ENCODE assay signal across 34 cellular contexts in the genomic region with DNA sequence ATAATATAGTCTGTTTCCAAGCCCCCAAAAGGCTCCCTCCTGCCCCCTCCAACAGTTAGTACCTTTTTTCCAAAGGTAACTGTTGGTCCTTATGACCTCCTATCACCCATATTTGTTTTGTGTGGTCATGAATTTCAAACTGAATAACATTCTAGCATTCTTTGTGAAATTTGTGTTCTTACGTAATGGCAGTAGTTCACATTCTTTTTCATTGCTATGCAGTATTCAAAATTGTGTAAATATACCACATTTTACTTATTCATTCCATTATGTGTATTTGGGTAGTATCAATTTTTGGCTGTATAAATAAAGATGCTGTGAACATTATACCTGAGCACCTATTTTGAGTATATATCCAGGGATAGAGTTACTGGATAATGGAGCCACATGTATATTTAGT.
"Had no signal": no experiment of that assay in that cellular context is flagged by ENCODE, and none has a peak within 500 bp of the region (broad histone marks: within the 10 kb centered on the region; RNA-seq: fewer than 3 reads in every experiment).

No MANE protein-coding gene starts in this region.

- FAIRE-seq: astrocyte, TTC549 had no signal

- H3K9me3 ChIP-seq: adrenal gland, body of pancreas, breast epithelium had no signal

- ATAC-seq: activated CD8-positive, alpha-beta T cell treated with anti-CD3 and anti-CD28 coated beads for 36 hours; activated naive CD4-positive, alpha-beta T cell treated with anti-CD3 and anti-CD28 coated beads, Interleukin-2, amount 50 U/mL, for 72 hours; activated T-cell treated with anti-CD3 and anti-CD28 coated beads, Interleukin-2, amount 50 U/mL, for 4 hours; activated T-cell treated with anti-CD3 and anti-CD28 coated beads, Interleukin-2, amount 50 U/mL, for 72 hours; activated T-helper 17 cell treated with anti-CD3 and anti-CD28 coated beads, Interleukin-2, amount 50 U/mL, for 72 hours; body of pancreas had no signal

- H3K27me3 ChIP-seq: adrenal gland, body of pancreas, brain microvascular endothelial cell, breast epithelium had no signal

- H3K4me1 ChIP-seq: breast epithelium had no signal

- H3K4me3 ChIP-seq: adrenal gland, body of pancreas, breast epithelium had no signal

- H3K27ac ChIP-seq: adrenal gland, body of pancreas, brain microvascular endothelial cell, breast epithelium, VCaP had no signal

- H3K36me3 ChIP-seq: adrenal gland, brain microvascular endothelial cell, breast epithelium had no signal

- DNase-seq: activated B cell treated with CpG ODN at 0.5 μM for 24 hours; activated CD4-positive, alpha-beta memory T cell treated with anti-CD3 and anti-CD28 coated beads for 36 hours; activated CD4-positive, alpha-beta T cell treated with anti-CD3 and anti-CD28 coated beads for 4 hours; activated CD4-positive, alpha-beta T cell treated with anti-CD3 and anti-CD28 coated beads, Interleukin-2, amount 10 ng/mL, durations not matched to agents 24 days and 14 days; activated CD4-positive, alpha-beta T cell treated with anti-CD3 and anti-CD28 coated beads, Interleukin-2, amount 50 U/mL, for 1 hour; activated CD4-positive, alpha-beta T cell treated with anti-CD3 and anti-CD28 coated beads, Interleukin-2, amount 50 U/mL, for 4 hours; activated CD4-positive, CD25-positive, alpha-beta regulatory T cell treated with anti-CD3 and anti-CD28 coated beads, Interleukin-2, amount 50 U/mL, for 72 hours; activated CD8-positive, alpha-beta memory T cell treated with anti-CD3 and anti-CD28 coated beads, Interleukin-2, amount 50 U/mL, for 4 hours; activated CD8-positive, alpha-beta T cell treated with anti-CD3 and anti-CD28 coated beads for 36 hours; activated effector memory CD4-positive, alpha-beta T cell treated with anti-CD3 and anti-CD28 coated beads, Interleukin-2, amount 50 U/mL, for 16 hours; activated gamma-delta T cell treated with Interleukin-2 at 50 U/mL for 16 hours; activated naive CD4-positive, alpha-beta T cell; activated naive CD4-positive, alpha-beta T cell treated with anti-CD3 and anti-CD28 coated beads for 36 hours; activated naive CD4-positive, alpha-beta T cell treated with anti-CD3 and anti-CD28 coated beads, Interleukin-2, amount 50 U/mL, for 16 hours; activated naive CD8-positive, alpha-beta T cell treated with anti-CD3 and anti-CD28 coated beads for 36 hours; activated T-cell treated with anti-CD3 and anti-CD28 coated beads for 4 hours; activated T-cell treated with anti-CD3 and anti-CD28 coated beads, Interleukin-2, amount 50 U/mL, for 1 hour; activated T-cell treated with anti-CD3 and anti-CD28 coated beads, Interleukin-2, amount 50 U/mL, for 4 hours; activated T-cell treated with anti-CD3 and anti-CD28 coated beads, Interleukin-2, amount 50 U/mL, for 72 hours; adrenal gland; amniotic stem cell; aorta; body of pancreas; brain microvascular endothelial cell; central memory CD4-positive, alpha-beta T cell; T-helper 1 cell; T-helper 2 cell; T-helper 9 cell had no signal
